In genomic region chr4:168656055-168656660, GRCh38 we compare ENCODE assay signal across 1 cellular context.
TF ChIP-seq lines count a peak whose summit lies in the region.

No MANE protein-coding gene starts in this region.

TF ChIP-seq in HCT116, 20 proteins besides CTCF, POLR2A, EP300 and RAD21 (continued from another document):
- TF ChIP-seq FOSL1 (IDR thresholded peaks at IDR 0.05; ENCODE audit: low read depth) = peak; percentile 36
